In genomic region chr4:10102193-10102980, GRCh38 we compare ENCODE assay signal across 11 cellular contexts. TPM values are rescaled to one million over a fixed set of nuclear protein-coding genes. Genes with fewer than 3 reads are reported as not detected.
DNase-seq lines count a peak whose midpoint lies in the region; ATAC-seq and TF ChIP-seq lines count a peak whose summit lies in the region.
"Had no signal": no experiment of that assay in that cellular context is flagged by ENCODE, and none has a peak within 500 bp of the region (broad histone marks: within the 10 kb centered on the region; RNA-seq: fewer than 3 reads in every experiment).

No MANE protein-coding gene starts in this region.

- no peaks in the 10 kb centered on the region for H3K27me3 ChIP-seq in heart right ventricle

- 71 to 84% methylated on average over 11 of the region's 11 CpGs for WGBS in heart right ventricle, 2 donors
- WGBS in lower leg skin, 2 donors: 67 to 78% methylated on average over 11 of the region's 11 CpGs

- DNase-seq in heart right ventricle (no peak), left ventricle myocardium superior (no peak), NCI-H2029 (lab: John Stamatoyannopoulos, UW) (no peak), lower leg skin (ENCODE audit: low spot score in 2 of 2) (no peak), HUDEP-2 (lab: John Stamatoyannopoulos, UW; ENCODE audit: unreplicated experiment in 76 of 76) (no peak)
- no peak for DNase-seq in central memory CD8-positive, alpha-beta T cell (ENCODE audit: low spot score in 2 of 2)
- DNase-seq: hypothalamus, NCI-H1048 had no signal

- ATAC-seq in heart right ventricle: no peak
- ATAC-seq in left ventricle myocardium superior: no peak
- ATAC-seq in central memory CD8-positive, alpha-beta T cell (replicated peaks; ENCODE audit: extremely low read depth, poor library complexity, severe bottlenecking): no peak
- ATAC-seq in esophagus mucosa: no peak

- H3K36me3 ChIP-seq in heart right ventricle: peaks cover 0 to 85% (median 18%) of the 10 kb centered on the region in 9 donors

- H3K27ac ChIP-seq in heart right ventricle: peak overlapping the region; percentile 3 to 82 (median 75)
- H3K27ac ChIP-seq: VCaP had no signal

- no peak for TF ChIP-seq POLR2A in lower leg skin (IDR thresholded peaks at IDR 0.05)

- H3K9me3 ChIP-seq in heart right ventricle: no peaks in the 10 kb centered on the region

- no peaks in the 10 kb centered on the region for H3K27me3 Mint-ChIP-seq in central memory CD8-positive, alpha-beta T cell
- H3K27me3 Mint-ChIP-seq in nephron (ENCODE audit: low read depth): no peaks in the 10 kb centered on the region

- H3K9me3 Mint-ChIP-seq in central memory CD8-positive, alpha-beta T cell: no peaks in the 10 kb centered on the region
- H3K9me3 Mint-ChIP-seq in nephron: no peaks in the 10 kb centered on the region

- H3K36me3 Mint-ChIP-seq in central memory CD8-positive, alpha-beta T cell (ENCODE audit: insufficient read depth): peaks cover 34% of the 10 kb centered on the region
- H3K36me3 Mint-ChIP-seq in nephron (ENCODE audit: low read depth): peaks cover 60% of the 10 kb centered on the region

- no peak overlapping the region for H3K4me3 Mint-ChIP-seq in central memory CD8-positive, alpha-beta T cell
- H3K4me3 Mint-ChIP-seq in nephron: peak overlapping the region in 1 of 3 experiments; percentile 26

- H3K4me1 ChIP-seq in heart right ventricle: peaks cover 36 to 98% (median 90%) of the 10 kb centered on the region in 9 donors

- intact Hi-C loops in heart right ventricle (cut with DNase I) (no loop called here), left ventricle myocardium superior (cut with micrococcal nuclease) (no loop called here), lower leg skin (cut with DNase I; ENCODE audit: low total_unique reads) (no loop called here)

- TF ChIP-seq CTCF in heart right ventricle (IDR thresholded peaks at IDR 0.05): no peak
- TF ChIP-seq CTCF in nephron (IDR thresholded peaks at IDR 0.05; ENCODE audit: unreplicated experiment in 3 of 3): no peak
- no peak for TF ChIP-seq CTCF in lower leg skin (IDR thresholded peaks at IDR 0.05)

- H3K4me3 ChIP-seq in heart right ventricle (no peak overlapping the region), lower leg skin (ENCODE audit: low read depth, poor library complexity, severe bottlenecking) (no peak overlapping the region)

- peak overlapping the region; percentile 92 for H3K27ac Mint-ChIP-seq in central memory CD8-positive, alpha-beta T cell (ENCODE audit: low read depth)
- peak overlapping the region; percentile 2 to 81 (median 64) for H3K27ac Mint-ChIP-seq in nephron

- H3K4me1 Mint-ChIP-seq in central memory CD8-positive, alpha-beta T cell: peaks cover 91% of the 10 kb centered on the region
- peaks cover 95% of the 10 kb centered on the region for H3K4me1 Mint-ChIP-seq in nephron

RNA-seq across cellular contexts. Expression of gene WDR1, which starts 14.2 kb away (rescaled TPM):
- total RNA-seq in heart right ventricle (100 to 1,000 TPM; 155 to 302 (median 177) TPM), left ventricle myocardium superior (182 TPM), lower leg skin (100 to 1,000 TPM in 3 of 4 donors, 10 to 100 TPM in 1; 83.2 to 163 (median 144) TPM), esophagus mucosa (253 TPM)
- polyA plus RNA-seq in heart right ventricle: 100 to 1,000 TPM in 1 of 2 donors, 10 to 100 TPM in 1; 51.9 to 266 TPM
